16 cellular contexts compared by ENCODE assay signal in the genomic region with DNA sequence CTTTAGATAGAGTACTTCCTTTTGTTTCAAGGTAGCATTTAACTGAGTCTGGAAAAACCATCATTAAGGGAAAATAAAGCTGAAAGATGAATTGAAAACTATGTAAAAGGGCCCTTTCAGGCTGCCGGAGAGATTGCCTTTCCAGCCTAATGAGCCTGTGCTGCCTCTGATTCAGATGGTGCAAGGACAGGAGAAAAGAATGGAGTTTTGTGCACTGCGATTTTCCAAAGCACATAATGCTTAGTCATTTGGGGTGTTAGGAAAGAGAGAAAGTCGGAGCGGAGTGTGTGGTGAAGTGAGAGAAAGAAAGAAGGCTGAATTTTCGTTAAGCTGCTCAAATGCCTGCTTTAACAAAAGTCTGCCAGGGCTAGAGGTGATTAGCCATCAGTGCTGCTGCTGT.
"Had no signal": no experiment of that assay in that cellular context is flagged by ENCODE, and none has a peak within 500 bp of the region (broad histone marks: within the 10 kb centered on the region; RNA-seq: fewer than 3 reads in every experiment).

No MANE protein-coding gene starts in this region.

- H3K27ac Mint-ChIP-seq: activated CD4-positive, alpha-beta T cell treated with anti-CD3 and anti-CD28 coated beads, Interleukin-2, amount 10 ng/mL, durations not matched to agents 7 days and 5 days; activated CD8-positive, alpha-beta T cell treated with anti-CD3 and anti-CD28 coated beads, Interleukin-2, amount 10 ng/mL, durations not matched to agents 7 days and 5 days; natural killer cell; stimulated activated memory B cell treated with anti-CD40 and anti-IgM and Interleukin-4, amounts not matched to agents 10 μg/mL and 1 μg/mL and 100 μg/mL, for 72 hours; T-helper 1 cell treated with Interleukin-12 subunit alpha and Interleukin-12 subunit beta and Interleukin-4 antibody, amounts not matched to agents 30 μg/mL and 1 μg/mL, for 36 hours had no signal

- DNase-seq: activated CD4-positive, alpha-beta T cell treated with anti-CD3 and anti-CD28 coated beads, Interleukin-2, amount 10 ng/mL, durations not matched to agents 7 days and 5 days; activated CD8-positive, alpha-beta memory T cell treated with anti-CD3 and anti-CD28 coated beads, Interleukin-2, amount 50 U/mL, for 4 hours; activated CD8-positive, alpha-beta T cell treated with anti-CD3 and anti-CD28 coated beads, Interleukin-2, amount 10 ng/mL, durations not matched to agents 7 days and 5 days; activated effector memory CD4-positive, alpha-beta T cell treated with Interleukin-2 at 50 U/mL for 16 hours; activated naive CD4-positive, alpha-beta T cell treated with anti-CD3 and anti-CD28 coated beads, Interleukin-2, amount 50 U/mL, for 16 hours; activated T-cell treated with anti-CD3 and anti-CD28 coated beads, Interleukin-2, amount 50 U/mL, for 4 hours; erythroblast; foreskin melanocyte; natural killer cell; sigmoid colon; stimulated activated CD4-positive, alpha-beta T cell treated with anti-CD3 and anti-CD28 coated beads, Interleukin-4, amount 100 ng/mL, for 4 hours; thyroid gland had no signal

- H3K4me3 ChIP-seq: cardiac muscle cell, sigmoid colon, thyroid gland had no signal

- H3K9me3 ChIP-seq: sigmoid colon, thyroid gland had no signal

- ATAC-seq: activated CD4-positive, CD25-positive, alpha-beta regulatory T cell treated with anti-CD3 and anti-CD28 coated beads, Interleukin-2, amount 50 U/mL, for 24 hours; activated CD8-positive, alpha-beta T cell treated with anti-CD3 and anti-CD28 coated beads, Interleukin-2, amount 10 ng/mL, durations not matched to agents 7 days and 5 days; activated T-cell treated with anti-CD3 and anti-CD28 coated beads, Interleukin-2, amount 50 U/mL, for 4 hours; natural killer cell; stimulated activated memory B cell treated with anti-CD40 and anti-IgM and Interleukin-4, amounts not matched to agents 10 μg/mL and 1 μg/mL and 100 μg/mL, for 72 hours had no signal

- H3K9me3 Mint-ChIP-seq: activated CD4-positive, alpha-beta T cell treated with anti-CD3 and anti-CD28 coated beads, Interleukin-2, amount 10 ng/mL, durations not matched to agents 7 days and 5 days; activated T-cell treated with anti-CD3 and anti-CD28 coated beads, Interleukin-2, amount 50 U/mL, for 4 hours; natural killer cell; T-helper 1 cell treated with Interleukin-12 subunit alpha and Interleukin-12 subunit beta and Interleukin-4 antibody, amounts not matched to agents 30 μg/mL and 1 μg/mL, for 36 hours had no signal

- H3K4me3 Mint-ChIP-seq: activated CD4-positive, alpha-beta T cell treated with anti-CD3 and anti-CD28 coated beads, Interleukin-2, amount 10 ng/mL, durations not matched to agents 7 days and 5 days; activated CD8-positive, alpha-beta T cell treated with anti-CD3 and anti-CD28 coated beads, Interleukin-2, amount 10 ng/mL, durations not matched to agents 7 days and 5 days; activated T-cell treated with anti-CD3 and anti-CD28 coated beads, Interleukin-2, amount 50 U/mL, for 4 hours; natural killer cell; stimulated activated memory B cell treated with anti-CD40 and anti-IgM and Interleukin-4, amounts not matched to agents 10 μg/mL and 1 μg/mL and 100 μg/mL, for 72 hours; T-helper 1 cell treated with Interleukin-12 subunit alpha and Interleukin-12 subunit beta and Interleukin-4 antibody, amounts not matched to agents 30 μg/mL and 1 μg/mL, for 36 hours had no signal

- H3K27me3 ChIP-seq: cardiac muscle cell, sigmoid colon, thyroid gland had no signal

- H3K36me3 ChIP-seq: cardiac muscle cell, sigmoid colon, thyroid gland had no signal

- H3K4me1 ChIP-seq: thyroid gland had no signal

- H3K27ac ChIP-seq: cardiac muscle cell, sigmoid colon, thyroid gland had no signal

- H3K4me1 Mint-ChIP-seq: activated CD4-positive, alpha-beta T cell treated with anti-CD3 and anti-CD28 coated beads, Interleukin-2, amount 10 ng/mL, durations not matched to agents 7 days and 5 days; natural killer cell; stimulated activated memory B cell treated with anti-CD40 and anti-IgM and Interleukin-4, amounts not matched to agents 10 μg/mL and 1 μg/mL and 100 μg/mL, for 72 hours had no signal

- H3K27me3 Mint-ChIP-seq: activated CD4-positive, alpha-beta T cell treated with anti-CD3 and anti-CD28 coated beads, Interleukin-2, amount 10 ng/mL, durations not matched to agents 7 days and 5 days had no signal

- H3K36me3 Mint-ChIP-seq: natural killer cell; stimulated activated memory B cell treated with anti-CD40 and anti-IgM and Interleukin-4, amounts not matched to agents 10 μg/mL and 1 μg/mL and 100 μg/mL, for 72 hours had no signal
